Comparison of ENCODE assay signal across 25 cellular contexts in genomic region chr17:82180776-82181528, GRCh38.
"Had no signal": no experiment of that assay in that cellular context is flagged by ENCODE, and none has a peak within 500 bp of the region (broad histone marks: within the 10 kb centered on the region; RNA-seq: fewer than 3 reads in every experiment).

No MANE protein-coding gene starts in this region.

- H3K36me3 ChIP-seq: neural progenitor cell had no signal

- H3K9me3 ChIP-seq: breast epithelium, gastrocnemius medialis, thoracic aorta had no signal

- H3K27ac ChIP-seq: breast epithelium, gastrocnemius medialis, neural progenitor cell, thoracic aorta had no signal

- H3K27me3 Mint-ChIP-seq: activated CD4-positive, alpha-beta memory T cell treated with anti-CD3 and anti-CD28 coated beads, Interleukin-2, amount 10 ng/mL, durations not matched to agents 7 days and 5 days; activated CD4-positive, alpha-beta T cell treated with anti-CD3 and anti-CD28 coated beads, Interleukin-2, amount 10 ng/mL, durations not matched to agents 7 days and 5 days; activated naive CD4-positive, alpha-beta T cell treated with anti-CD3 and anti-CD28 coated beads, Interleukin-2, amount 50 U/mL, for 24 hours; activated naive CD8-positive, alpha-beta T cell treated with anti-CD3 and anti-CD28 coated beads, Interleukin-2, amount 50 U/mL, for 24 hours; activated T-helper 17 cell treated with anti-CD3 and anti-CD28 coated beads, Interleukin-2, amount 50 U/mL, for 72 hours; dendritic cell treated with granulocyte-macrophage colony-stimulating factor and Interleukin-4, amounts not matched to agents 40 ng/mL and 50 ng/mL, for 4 days; memory B cell; naive thymus-derived CD8-positive, alpha-beta T cell had no signal

- H2AFZ ChIP-seq: neural progenitor cell had no signal

- H3K4me2 ChIP-seq: neural progenitor cell had no signal

- H3K4me1 ChIP-seq: breast epithelium, gastrocnemius medialis, neural progenitor cell had no signal

- H3K4me3 Mint-ChIP-seq: activated CD4-positive, alpha-beta memory T cell treated with anti-CD3 and anti-CD28 coated beads, Interleukin-2, amount 10 ng/mL, durations not matched to agents 7 days and 5 days; activated CD4-positive, alpha-beta T cell treated with anti-CD3 and anti-CD28 coated beads, Interleukin-2, amount 10 ng/mL, durations not matched to agents 7 days and 5 days; activated naive CD4-positive, alpha-beta T cell treated with anti-CD3 and anti-CD28 coated beads, Interleukin-2, amount 50 U/mL, for 24 hours; activated naive CD8-positive, alpha-beta T cell treated with anti-CD3 and anti-CD28 coated beads, Interleukin-2, amount 50 U/mL, for 24 hours; activated T-cell treated with anti-CD3 and anti-CD28 coated beads, Interleukin-2, amount 50 U/mL, for 4 hours; activated T-helper 17 cell treated with anti-CD3 and anti-CD28 coated beads, Interleukin-2, amount 50 U/mL, for 72 hours; dendritic cell treated with granulocyte-macrophage colony-stimulating factor and Interleukin-4, amounts not matched to agents 40 ng/mL and 50 ng/mL, for 4 days; memory B cell; naive thymus-derived CD8-positive, alpha-beta T cell; neural progenitor cell had no signal

- H3K9me3 Mint-ChIP-seq: activated CD4-positive, alpha-beta memory T cell treated with anti-CD3 and anti-CD28 coated beads, Interleukin-2, amount 10 ng/mL, durations not matched to agents 7 days and 5 days; activated CD4-positive, alpha-beta T cell treated with anti-CD3 and anti-CD28 coated beads, Interleukin-2, amount 10 ng/mL, durations not matched to agents 7 days and 5 days; activated naive CD4-positive, alpha-beta T cell treated with anti-CD3 and anti-CD28 coated beads, Interleukin-2, amount 50 U/mL, for 24 hours; activated naive CD8-positive, alpha-beta T cell treated with anti-CD3 and anti-CD28 coated beads, Interleukin-2, amount 50 U/mL, for 24 hours; activated T-cell treated with anti-CD3 and anti-CD28 coated beads, Interleukin-2, amount 50 U/mL, for 4 hours; activated T-helper 17 cell treated with anti-CD3 and anti-CD28 coated beads, Interleukin-2, amount 50 U/mL, for 72 hours; dendritic cell treated with granulocyte-macrophage colony-stimulating factor and Interleukin-4, amounts not matched to agents 40 ng/mL and 50 ng/mL, for 4 days; memory B cell; naive thymus-derived CD8-positive, alpha-beta T cell; neural progenitor cell had no signal

- H3K4me1 Mint-ChIP-seq: activated CD4-positive, alpha-beta memory T cell treated with anti-CD3 and anti-CD28 coated beads, Interleukin-2, amount 10 ng/mL, durations not matched to agents 7 days and 5 days; activated CD4-positive, alpha-beta T cell treated with anti-CD3 and anti-CD28 coated beads, Interleukin-2, amount 10 ng/mL, durations not matched to agents 7 days and 5 days; activated naive CD4-positive, alpha-beta T cell treated with anti-CD3 and anti-CD28 coated beads, Interleukin-2, amount 50 U/mL, for 24 hours; activated naive CD8-positive, alpha-beta T cell treated with anti-CD3 and anti-CD28 coated beads, Interleukin-2, amount 50 U/mL, for 24 hours; activated T-helper 17 cell treated with anti-CD3 and anti-CD28 coated beads, Interleukin-2, amount 50 U/mL, for 72 hours; memory B cell; naive thymus-derived CD8-positive, alpha-beta T cell; neural progenitor cell had no signal

- ATAC-seq: activated naive CD8-positive, alpha-beta T cell treated with anti-CD3 and anti-CD28 coated beads, Interleukin-2, amount 50 U/mL, for 24 hours; activated T-cell treated with anti-CD3 and anti-CD28 coated beads, Interleukin-2, amount 50 U/mL, for 4 hours; activated T-helper 17 cell treated with anti-CD3 and anti-CD28 coated beads, Interleukin-2, amount 50 U/mL, for 72 hours; gastrocnemius medialis; left colon; naive thymus-derived CD8-positive, alpha-beta T cell; right cardiac atrium; stimulated activated naive CD8-positive, alpha-beta T cell treated with anti-CD3 and anti-CD28 coated beads, Interleukin-15, Interleukin-2, amounts not matched to agents 100 U/mL and 50 U/mL, for 24 hours had no signal

- H3K27ac Mint-ChIP-seq: activated CD4-positive, alpha-beta memory T cell treated with anti-CD3 and anti-CD28 coated beads, Interleukin-2, amount 10 ng/mL, durations not matched to agents 7 days and 5 days; activated CD4-positive, alpha-beta T cell treated with anti-CD3 and anti-CD28 coated beads, Interleukin-2, amount 10 ng/mL, durations not matched to agents 7 days and 5 days; activated naive CD4-positive, alpha-beta T cell treated with anti-CD3 and anti-CD28 coated beads, Interleukin-2, amount 50 U/mL, for 24 hours; activated naive CD8-positive, alpha-beta T cell treated with anti-CD3 and anti-CD28 coated beads, Interleukin-2, amount 50 U/mL, for 24 hours; activated T-helper 17 cell treated with anti-CD3 and anti-CD28 coated beads, Interleukin-2, amount 50 U/mL, for 72 hours; dendritic cell treated with granulocyte-macrophage colony-stimulating factor and Interleukin-4, amounts not matched to agents 40 ng/mL and 50 ng/mL, for 4 days; memory B cell; naive thymus-derived CD8-positive, alpha-beta T cell; neural progenitor cell had no signal

- H3K9ac ChIP-seq: neural progenitor cell had no signal

- H3K4me3 ChIP-seq: breast epithelium, gastrocnemius medialis, neural progenitor cell, thoracic aorta had no signal

- H3K27me3 ChIP-seq: breast epithelium, gastrocnemius medialis had no signal

- DNase-seq: activated CD4-positive, alpha-beta memory T cell treated with anti-CD3 and anti-CD28 coated beads, Interleukin-2, amount 10 ng/mL, durations not matched to agents 7 days and 5 days; activated CD4-positive, alpha-beta T cell treated with anti-CD3 and anti-CD28 coated beads, Interleukin-2, amount 10 ng/mL, durations not matched to agents 7 days and 5 days; activated CD4-positive, CD25-positive, alpha-beta regulatory T cell treated with anti-CD3 and anti-CD28 coated beads, Interleukin-2, amount 50 U/mL, for 72 hours; activated naive CD8-positive, alpha-beta T cell treated with anti-CD3 and anti-CD28 coated beads, Interleukin-2, amount 50 U/mL, for 24 hours; activated T-cell treated with anti-CD3 and anti-CD28 coated beads, Interleukin-2, amount 50 U/mL, for 4 hours; central memory CD4-positive, alpha-beta T cell; gastrocnemius medialis; glutamatergic neuron; left colon; midbrain; naive thymus-derived CD8-positive, alpha-beta T cell; right cardiac atrium; stimulated activated CD4-positive, alpha-beta T cell treated with anti-CD3 and anti-CD28 coated beads, Interleukin-2, amount 100 ng/mL, for 48 hours; stimulated activated naive CD8-positive, alpha-beta T cell treated with anti-CD3 and anti-CD28 coated beads, Interleukin-15, Interleukin-2, amounts not matched to agents 100 U/mL and 50 U/mL, for 24 hours; T-helper 2 cell; trophoblast cell had no signal

- FAIRE-seq: keratinocyte, urothelium cell line had no signal
